8 cellular contexts compared by ENCODE assay signal in the genomic region with DNA sequence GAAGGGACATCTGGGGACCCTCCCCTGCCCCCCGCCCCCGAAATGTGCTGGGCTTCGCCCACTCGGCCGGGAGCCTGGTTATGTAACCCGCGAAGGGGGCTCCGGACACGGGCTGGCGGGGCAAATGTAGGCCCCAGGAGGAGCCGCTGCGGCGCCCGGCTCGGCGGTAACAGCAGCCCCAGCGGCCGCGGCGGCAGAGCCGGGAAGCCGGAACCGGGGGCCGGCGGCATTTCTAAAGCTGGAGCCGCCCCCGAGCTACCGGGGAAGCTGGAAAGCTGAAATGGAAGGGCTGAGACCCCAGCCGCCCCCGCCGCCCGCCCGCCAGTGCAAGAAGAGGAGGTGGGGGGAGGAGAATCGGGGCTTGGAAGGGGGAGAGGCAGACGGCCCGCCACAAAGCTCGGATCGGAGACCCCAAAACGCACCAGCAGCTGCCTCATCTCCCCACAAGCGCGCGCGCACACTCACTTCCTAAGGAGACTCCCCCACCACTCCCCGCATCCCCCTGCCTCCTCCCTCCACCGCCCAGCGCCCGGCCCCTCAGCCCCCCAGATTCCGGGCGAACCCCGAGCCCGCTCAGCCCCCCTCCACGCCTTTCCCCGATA. TPM values are rescaled to one million over a fixed set of nuclear protein-coding genes. Genes with fewer than 3 reads are reported as not detected.
DNase-seq lines count a peak whose midpoint lies in the region; ATAC-seq, FAIRE-seq and TF ChIP-seq lines count a peak whose summit lies in the region.

No MANE protein-coding gene starts in this region.

- CTCF ChIA-PET in RWPE1 (lab: Yijun Ruan, JAX) = interaction anchor here (0.6 to 0.7 kb wide), 3 partner anchors 27 to 532 kb away, joined by 3 read pairs; no protein-coding TSS in a partner anchor

- H3K4me3 ChIP-seq in astrocyte (ENCODE audit: insufficient read depth, low read depth, low read length) (peak overlapping the region; percentile 66), iPS-18c (ENCODE audit: insufficient read depth, low read depth, low read length) (peak overlapping the region; percentile 87), small intestine (ENCODE audit: low read depth in 1 of 2, low read length in 2 of 2) (peak overlapping the region; percentile 63 to 77)

- TF ChIP-seq CTCF in RWPE1 (conservative IDR thresholded peaks at IDR 0.05; ENCODE audit: low read depth) (no peak), astrocyte (IDR thresholded peaks at IDR 0.05; ENCODE audit: insufficient read depth, low read depth, low read length) (no peak)

- H4K20me1 ChIP-seq in astrocyte (ENCODE audit: insufficient read depth, low read length) = no peaks in the 10 kb centered on the region

- no peak for FAIRE-seq in astrocyte (lab: Jason Lieb, UNC)
- FAIRE-seq in small intestine (lab: Jason Lieb, UNC) = no peak

- H3K4me1 ChIP-seq in astrocyte (ENCODE audit: insufficient read depth, low read length) = peaks cover 55% of the 10 kb centered on the region
- H3K4me1 ChIP-seq in small intestine (ENCODE audit: control insufficient read depth in 2 of 2, insufficient read depth in 1 of 2, low read depth in 1 of 2, low read length in 1 of 2) = peaks cover 2 to 12% of the 10 kb centered on the region in 2 donors

- H3K27ac ChIP-seq in RWPE1 (peak overlapping the region; percentile 69), astrocyte (ENCODE audit: low read depth, low read length) (peak overlapping the region; percentile 96), small intestine (ENCODE audit: low read depth in 1 of 2, low read length in 1 of 2) (peak overlapping the region; percentile 39 to 73)

- no peak for ATAC-seq in GM18858 (IDR thresholded peaks at IDR 0.05; ENCODE audit: unreplicated experiment)

- H3K9me3 ChIP-seq in astrocyte (ENCODE audit: insufficient read depth, low read depth, low read length) = no peaks in the 10 kb centered on the region
- H3K9me3 ChIP-seq in iPS-18c (ENCODE audit: control insufficient read depth, insufficient read depth, low read length) = no peaks in the 10 kb centered on the region
- H3K9me3 ChIP-seq in small intestine (ENCODE audit: control insufficient read depth, low read depth) = no peaks in the 10 kb centered on the region

- peak overlapping the region; percentile 90 for H3K4me3 Mint-ChIP-seq in astrocyte (ENCODE audit: unreplicated experiment)

- H3K27me3 Mint-ChIP-seq in astrocyte (ENCODE audit: low read depth, unreplicated experiment) = no peaks in the 10 kb centered on the region

- DNase-seq in NCI-H1092 treated with DMSO at 0.1 percent for 48 hours (lab: John Stamatoyannopoulos, UW) = peak; percentile 28
- no peak for DNase-seq in NCI-H1092 (lab: John Stamatoyannopoulos, UW)
- DNase-seq in RWPE1 (ENCODE audit: low spot score) = no peak
- no peak for DNase-seq in astrocyte (ENCODE audit: low read depth)
- DNase-seq in small intestine = no peak
- DNase-seq in NCI-H2107 treated with DMSO at 0.1 percent for 48 hours (lab: John Stamatoyannopoulos, UW; ENCODE audit: unreplicated experiment) = no peak

- H2AFZ ChIP-seq in astrocyte (ENCODE audit: low read depth, low read length) = peak overlapping the region; percentile 84

- no peaks in the 10 kb centered on the region for H3K27me3 ChIP-seq in astrocyte (ENCODE audit: insufficient read depth, low read length)
- no peaks in the 10 kb centered on the region for H3K27me3 ChIP-seq in small intestine (ENCODE audit: control insufficient read depth in 2 of 2, insufficient read depth in 2 of 2, low read length in 2 of 2)

- H3K27ac Mint-ChIP-seq in astrocyte (ENCODE audit: unreplicated experiment) = no peak overlapping the region

- no peaks in the 10 kb centered on the region for H3K79me2 ChIP-seq in astrocyte (ENCODE audit: insufficient read depth, low read length)

- H3K36me3 ChIP-seq in astrocyte (ENCODE audit: insufficient read depth, low read length) = peaks cover 1% of the 10 kb centered on the region
- no peaks in the 10 kb centered on the region for H3K36me3 ChIP-seq in small intestine (ENCODE audit: control insufficient read depth in 2 of 2, insufficient read depth in 2 of 2, low read length in 2 of 2)

- peak overlapping the region; percentile 85 for H3K9ac ChIP-seq in astrocyte (ENCODE audit: low read length)

- H3K4me2 ChIP-seq in astrocyte (ENCODE audit: low read length) = peak overlapping the region; percentile 86

- H3K9me3 Mint-ChIP-seq in astrocyte (ENCODE audit: unreplicated experiment) = no peaks in the 10 kb centered on the region

- H3K36me3 Mint-ChIP-seq in astrocyte (ENCODE audit: low read depth, unreplicated experiment) = peaks cover 7% of the 10 kb centered on the region

- H3K4me1 Mint-ChIP-seq in astrocyte (ENCODE audit: low read depth, unreplicated experiment) = peaks cover 44% of the 10 kb centered on the region

- 0 to 1% (median 0%) methylated on average over 28 to 53 of the region's 53 CpGs for whole genome bisulfite sequencing in small intestine, 3 donors

- POLR2A ChIA-PET in RWPE1 (lab: Yijun Ruan, JAX; ENCODE audit: low non-redundant PET) = no interaction called here

RNA-seq across cellular contexts. Expression of a gene that starts 1.5 kb away (rescaled TPM):
- total RNA-seq in astrocyte = 21.3 and 23.4 TPM in 2 replicates
- polyA plus RNA-seq in small intestine = 10 to 100 TPM in 1 of 3 donors, 1 to 10 TPM in 2; 7.6 to 14.7 (median 8.9) TPM

RNA-seq across cellular contexts. Expression of a gene that starts 47.0 kb away (rescaled TPM):
- 16.5 and 20.4 TPM in 2 replicates for total RNA-seq in astrocyte
- 10 to 100 TPM; 16.1 to 51.4 (median 30.8) TPM for polyA plus RNA-seq in small intestine
